7 cellular contexts compared by ENCODE assay signal in genomic region chr12:95942106-95942531, GRCh38. TPM values are rescaled to one million over a fixed set of nuclear protein-coding genes. Genes with fewer than 3 reads are reported as not detected.
DNase-seq lines count a peak whose midpoint lies in the region; ATAC-seq and TF ChIP-seq lines count a peak whose summit lies in the region.

No MANE protein-coding gene starts in this region.

- peaks cover 32% of the 10 kb centered on the region for H3K27me3 Mint-ChIP-seq in mesothelial cell of epicardium (ENCODE audit: low read depth)

- peaks cover 2% of the 10 kb centered on the region for H3K4me1 Mint-ChIP-seq in mesothelial cell of epicardium

- H3K27me3 ChIP-seq in MG63, result peaks cover 19% of the 10 kb centered on the region; the same call in 1 of the 2 replicates

- no peaks in the 10 kb centered on the region for H3K36me3 ChIP-seq in MG63

- DNase-seq in G401 (ENCODE audit: low spot score), result peak; percentile 22
- DNase-seq in MG63, result no peak
- DNase-seq in cardiac fibroblast (ENCODE audit: low read depth in 2 of 2), result peak in 1 of 2 donors; percentile 9
- no peak for DNase-seq in mesothelial cell of epicardium (ENCODE audit: low spot score in 2 of 2, unreplicated experiment in 2 of 2)

- no peaks in the 10 kb centered on the region for H3K9me3 ChIP-seq in MG63

- peak overlapping the region; percentile 68 for H3K4me3 ChIP-seq in MG63
- peak overlapping the region; percentile 64 to 76 for H3K4me3 ChIP-seq in cardiac fibroblast (replicated peaks in 1 of 2; ENCODE audit: low read depth in 2 of 2, low read length in 2 of 2)

- TF ChIP-seq CTCF in cardiac fibroblast (IDR thresholded peaks at IDR 0.05; ENCODE audit: low read depth, low read length) (no peak), mesothelial cell of epicardium (IDR thresholded peaks at IDR 0.05; ENCODE audit: unreplicated experiment) (no peak)

- H3K4me3 Mint-ChIP-seq in mesothelial cell of epicardium, result peak overlapping the region; percentile 84

- no peaks in the 10 kb centered on the region for H3K36me3 Mint-ChIP-seq in mesothelial cell of epicardium

- in situ Hi-C loops in G401 (cut with HindIII; ENCODE audit: low sequenced_read_pairs), result no loop called here

- H3K9me3 Mint-ChIP-seq in mesothelial cell of epicardium, result no peaks in the 10 kb centered on the region

- ATAC-seq in GM19328 (IDR thresholded peaks at IDR 0.05; ENCODE audit: unreplicated experiment), result no peak
- no peak for ATAC-seq in HG03460 (IDR thresholded peaks at IDR 0.05; ENCODE audit: unreplicated experiment)
- no peak for ATAC-seq in activated CD4-positive, CD25-positive, alpha-beta regulatory T cell treated with anti-CD3 and anti-CD28 coated beads, Interleukin-2, amount 50 U/mL, for 24 hours

- no peak overlapping the region for H3K27ac Mint-ChIP-seq in mesothelial cell of epicardium

RNA-seq across cellular contexts. Expression of gene CCDC38, which starts 0.3 kb away (rescaled TPM):
- not detected in 2 replicates for total RNA-seq in G401 (2014; rRNA removed; shearing (Covaris generic))
- 0.12 and 0.16 TPM in 2 replicates for total RNA-seq in MG63 (2014; rRNA removed; shearing (Covaris generic); ENCODE audit: low replicate concordance)
- 0.09 to 0.13 TPM in 2 of 3 replicates, not detected in the other for total RNA-seq in mesothelial cell of epicardium

RNA-seq across cellular contexts. Expression of gene AMDHD1, which starts 1.0 kb away (rescaled TPM):
- total RNA-seq in G401 (2014; rRNA removed; shearing (Covaris generic)), result 0.27 and 0.62 TPM in 2 replicates
- total RNA-seq in MG63 (2014; rRNA removed; shearing (Covaris generic); ENCODE audit: low replicate concordance), result 0.10 TPM in 1 of 2 replicates, not detected in the other
- 0.47 TPM in 1 of 3 replicates, not detected in the others for total RNA-seq in mesothelial cell of epicardium

RNA-seq across cellular contexts. Expression of gene HAL, which starts 54.0 kb away (rescaled TPM):
- total RNA-seq in G401 (2014; rRNA removed; shearing (Covaris generic)), result 0.06 TPM in 1 of 2 replicates, not detected in the other
- not detected in 2 replicates for total RNA-seq in MG63 (2014; rRNA removed; shearing (Covaris generic); ENCODE audit: low replicate concordance)
- 1.6 to 2.0 TPM (median 1.6 TPM) in 3 replicates for total RNA-seq in mesothelial cell of epicardium
